Comparison of ENCODE assay signal across 28 cellular contexts in the genomic region with DNA sequence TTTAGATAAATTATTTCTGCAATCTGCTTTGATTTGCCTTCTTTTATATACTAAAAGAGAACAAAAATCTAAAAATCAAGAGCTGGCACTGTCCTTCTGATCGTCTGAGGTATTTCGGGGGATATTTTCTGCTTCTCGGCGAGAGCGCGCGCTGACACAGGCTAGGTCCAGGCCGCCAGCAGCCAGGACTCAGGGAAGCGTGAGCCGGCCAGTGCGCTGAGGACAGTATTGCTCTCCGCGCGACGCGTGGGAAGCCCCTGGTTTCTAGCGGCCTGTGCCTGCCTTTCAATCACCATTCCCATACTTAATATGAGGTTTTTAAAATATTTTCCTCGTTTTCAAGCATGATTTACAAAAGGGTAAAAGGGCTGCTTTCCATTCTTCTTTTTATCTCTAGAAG.
"Had no signal": no experiment of that assay in that cellular context is flagged by ENCODE, and none has a peak within 500 bp of the region (broad histone marks: within the 10 kb centered on the region; RNA-seq: fewer than 3 reads in every experiment).

No MANE protein-coding gene starts in this region.

- H3K4me3 ChIP-seq: stomach, suprapubic skin, testis, thoracic aorta, thyroid gland, tibial artery, tibial nerve, transverse colon, upper lobe of left lung, upper lobe of right lung, uterus, vagina had no signal

- ATAC-seq: stimulated activated effector memory CD8-positive, alpha-beta T cell treated with anti-CD3 and anti-CD28 coated beads, Interleukin-12 subunit alpha, Interleukin-12 subunit beta, amount 100 ng/mL, for 72 hours; stimulated activated naive B cell treated with anti-CD40 and anti-IgM and Interleukin-4, amounts not matched to agents 10 μg/mL and 1 μg/mL and 100 μg/mL, for 72 hours; stimulated activated naive CD8-positive, alpha-beta T cell treated with anti-CD3 and anti-CD28 coated beads, Interleukin-15, amount 100 ng/mL, for 72 hours; stimulated activated naive CD8-positive, alpha-beta T cell treated with anti-CD3 and anti-CD28 coated beads, Interleukin-15, Interleukin-2, amounts not matched to agents 100 U/mL and 50 U/mL, for 24 hours; upper lobe of right lung had no signal

- H3K4me1 ChIP-seq: stomach, suprapubic skin, testis, thyroid gland, tibial artery, tibial nerve, transverse colon, upper lobe of left lung, upper lobe of right lung, uterus, vagina had no signal

- H3K27me3 Mint-ChIP-seq: stimulated activated memory B cell treated with anti-CD40 and anti-IgM and Interleukin-4, amounts not matched to agents 10 μg/mL and 1 μg/mL and 100 μg/mL, for 72 hours; stimulated activated naive B cell treated with anti-CD40 and anti-IgM and Interleukin-4, amounts not matched to agents 10 μg/mL and 1 μg/mL and 100 μg/mL, for 72 hours; stimulated activated naive CD8-positive, alpha-beta T cell treated with anti-CD3 and anti-CD28 coated beads, Interleukin-15, amount 100 ng/mL, for 72 hours; stimulated activated naive CD8-positive, alpha-beta T cell treated with anti-CD3 and anti-CD28 coated beads, Interleukin-15, Interleukin-2, amounts not matched to agents 100 ng/mL and 50 ng/mL, for 24 hours had no signal

- H3K9me3 Mint-ChIP-seq: stimulated activated memory B cell treated with anti-CD40 and anti-IgM and Interleukin-4, amounts not matched to agents 10 μg/mL and 1 μg/mL and 100 μg/mL, for 72 hours; stimulated activated naive CD8-positive, alpha-beta T cell treated with anti-CD3 and anti-CD28 coated beads, Interleukin-15, amount 100 ng/mL, for 72 hours; stimulated activated naive CD8-positive, alpha-beta T cell treated with anti-CD3 and anti-CD28 coated beads, Interleukin-15, Interleukin-2, amounts not matched to agents 100 ng/mL and 50 ng/mL, for 24 hours; type B pancreatic cell had no signal

- H3K4me1 Mint-ChIP-seq: stimulated activated effector memory CD8-positive, alpha-beta T cell treated with anti-CD3 and anti-CD28 coated beads, Interleukin-12 subunit alpha, Interleukin-12 subunit beta, amount 100 ng/mL, for 72 hours; stimulated activated memory B cell treated with anti-CD40 and anti-IgM and Interleukin-4, amounts not matched to agents 10 μg/mL and 1 μg/mL and 100 μg/mL, for 72 hours; stimulated activated naive B cell treated with anti-CD40 and anti-IgM and Interleukin-4, amounts not matched to agents 10 μg/mL and 1 μg/mL and 100 μg/mL, for 72 hours; stimulated activated naive CD8-positive, alpha-beta T cell treated with anti-CD3 and anti-CD28 coated beads, Interleukin-15, amount 100 ng/mL, for 72 hours had no signal

- H3K36me3 ChIP-seq: stomach, suprapubic skin, thoracic aorta, thyroid gland, tibial artery, tibial nerve, transverse colon, upper lobe of left lung, upper lobe of right lung, uterus, vagina had no signal

- H3K4me3 Mint-ChIP-seq: stimulated activated effector memory CD8-positive, alpha-beta T cell treated with anti-CD3 and anti-CD28 coated beads, Interleukin-12 subunit alpha, Interleukin-12 subunit beta, amount 100 ng/mL, for 72 hours; stimulated activated memory B cell treated with anti-CD40 and anti-IgM and Interleukin-4, amounts not matched to agents 10 μg/mL and 1 μg/mL and 100 μg/mL, for 72 hours; stimulated activated naive B cell treated with anti-CD40 and anti-IgM and Interleukin-4, amounts not matched to agents 10 μg/mL and 1 μg/mL and 100 μg/mL, for 72 hours; stimulated activated naive CD8-positive, alpha-beta T cell treated with anti-CD3 and anti-CD28 coated beads, Interleukin-15, amount 100 ng/mL, for 72 hours; stimulated activated naive CD8-positive, alpha-beta T cell treated with anti-CD3 and anti-CD28 coated beads, Interleukin-15, Interleukin-2, amounts not matched to agents 100 ng/mL and 50 ng/mL, for 24 hours; type B pancreatic cell had no signal

- H3K27ac ChIP-seq: stomach, suprapubic skin, testis, thoracic aorta, thyroid gland, tibial artery, tibial nerve, transverse colon, upper lobe of left lung, upper lobe of right lung, uterus, vagina had no signal

- H3K27me3 ChIP-seq: suprapubic skin, testis, thyroid gland, tibial nerve, transverse colon, upper lobe of left lung, upper lobe of right lung, uterus, vagina had no signal

- H3K9me3 ChIP-seq: suprapubic skin, testis, thoracic aorta, thyroid gland, tibial artery, transverse colon, upper lobe of left lung, upper lobe of right lung, uterus, vagina had no signal

- H3K27ac Mint-ChIP-seq: stimulated activated effector memory CD8-positive, alpha-beta T cell treated with anti-CD3 and anti-CD28 coated beads, Interleukin-12 subunit alpha, Interleukin-12 subunit beta, amount 100 ng/mL, for 72 hours; stimulated activated memory B cell treated with anti-CD40 and anti-IgM and Interleukin-4, amounts not matched to agents 10 μg/mL and 1 μg/mL and 100 μg/mL, for 72 hours; stimulated activated naive B cell treated with anti-CD40 and anti-IgM and Interleukin-4, amounts not matched to agents 10 μg/mL and 1 μg/mL and 100 μg/mL, for 72 hours; stimulated activated naive CD8-positive, alpha-beta T cell treated with anti-CD3 and anti-CD28 coated beads, Interleukin-15, amount 100 ng/mL, for 72 hours; stimulated activated naive CD8-positive, alpha-beta T cell treated with anti-CD3 and anti-CD28 coated beads, Interleukin-15, Interleukin-2, amounts not matched to agents 100 ng/mL and 50 ng/mL, for 24 hours; type B pancreatic cell had no signal

- DNase-seq: stimulated activated CD4-positive, alpha-beta T cell treated with anti-CD3 and anti-CD28 coated beads, Interleukin-2, amount 100 ng/mL, for 48 hours; stimulated activated CD4-positive, alpha-beta T cell treated with anti-CD3 and anti-CD28 coated beads, Interleukin-4, amount 100 ng/mL, for 1 hour; stimulated activated CD4-positive, alpha-beta T cell treated with anti-CD3 and anti-CD28 coated beads, Interleukin-4, amount 100 ng/mL, for 24 hours; stimulated activated CD4-positive, alpha-beta T cell treated with anti-CD3 and anti-CD28 coated beads, Interleukin-4, amount 100 ng/mL, for 4 hours; stimulated activated CD8-positive, alpha-beta memory T cell treated with anti-CD3 and anti-CD28 coated beads, Interleukin-4, amount 100 ng/mL, for 48 hours; stimulated activated naive B cell treated with anti-CD40 and anti-IgM and Interleukin-4, amounts not matched to agents 10 μg/mL and 1 μg/mL and 100 μg/mL, for 72 hours; stimulated activated naive CD4-positive, alpha-beta T cell; stimulated activated naive CD4-positive, alpha-beta T cell treated with Interleukin-2 at 50 U/mL for 16 hours; stimulated activated naive CD8-positive, alpha-beta T cell treated with anti-CD3 and anti-CD28 coated beads, Interleukin-15, amount 100 ng/mL, for 72 hours; stimulated activated naive CD8-positive, alpha-beta T cell treated with anti-CD3 and anti-CD28 coated beads, Interleukin-15, Interleukin-2, amounts not matched to agents 100 U/mL and 50 U/mL, for 24 hours; stomach; substantia nigra; testis; thyroid gland; tibial artery; transverse colon; trophoblast cell; upper lobe of right lung; uterus had no signal

- H3K36me3 Mint-ChIP-seq: stimulated activated effector memory CD8-positive, alpha-beta T cell treated with anti-CD3 and anti-CD28 coated beads, Interleukin-12 subunit alpha, Interleukin-12 subunit beta, amount 100 ng/mL, for 72 hours; stimulated activated memory B cell treated with anti-CD40 and anti-IgM and Interleukin-4, amounts not matched to agents 10 μg/mL and 1 μg/mL and 100 μg/mL, for 72 hours; stimulated activated naive B cell treated with anti-CD40 and anti-IgM and Interleukin-4, amounts not matched to agents 10 μg/mL and 1 μg/mL and 100 μg/mL, for 72 hours; type B pancreatic cell had no signal
